In the genomic region with DNA sequence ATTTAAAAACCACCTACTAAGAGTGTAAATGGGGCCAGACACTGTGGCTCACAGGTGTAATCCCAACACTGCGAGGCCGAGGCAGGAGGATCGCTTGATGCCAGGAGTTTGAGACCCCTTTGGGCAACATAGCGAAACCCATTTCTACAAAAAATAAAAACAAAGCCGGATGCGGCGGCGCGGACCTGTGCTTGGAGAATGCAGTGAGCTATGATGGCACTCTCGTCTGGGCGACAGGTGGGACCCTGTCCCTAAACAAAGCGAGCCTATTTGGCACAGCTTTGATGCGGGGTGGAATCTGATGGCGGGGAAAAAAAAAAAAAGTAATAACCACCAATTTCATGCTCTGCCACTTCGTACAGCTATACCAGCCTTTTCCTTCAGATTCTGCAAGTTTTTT, we compare ENCODE assay signal across 8 cellular contexts. TPM values are rescaled to one million over a fixed set of nuclear protein-coding genes. Genes with fewer than 3 reads are reported as not detected.
DNase-seq lines count a peak whose midpoint lies in the region; ATAC-seq and TF ChIP-seq lines count a peak whose summit lies in the region.

No MANE protein-coding gene starts in this region.

- ATAC-seq in heart left ventricle (no peak), left ventricle myocardium superior (no peak), lung (ENCODE audit: insufficient read depth, low FRiP score) (no peak)

- H3K4me1 ChIP-seq in heart left ventricle (peaks cover 5 to 50% (median 35%) of the 10 kb centered on the region in 12 donors), lung (ENCODE audit: control insufficient read depth in 2 of 2, insufficient read depth in 2 of 2, low read length in 2 of 2) (peaks cover 7 to 8% of the 10 kb centered on the region in 2 donors), urinary bladder (ENCODE audit: insufficient read depth) (peaks cover 2% of the 10 kb centered on the region)

- TF ChIP-seq POLR2A in heart left ventricle (IDR thresholded peaks at IDR 0.05): no peak

- H3K4me3 ChIP-seq in heart left ventricle: peak overlapping the region; percentile 70 to 100 (median 93)
- H3K4me3 ChIP-seq in lung: peak overlapping the region; percentile 90
- H3K4me3 ChIP-seq in urinary bladder (ENCODE audit: low read depth, low read length): peak overlapping the region; percentile 95

- no peaks in the 10 kb centered on the region for H3K27me3 ChIP-seq in heart left ventricle
- H3K27me3 ChIP-seq in lung (ENCODE audit: control insufficient read depth, insufficient read depth): no peaks in the 10 kb centered on the region

- H3K9me3 ChIP-seq in heart left ventricle (no peaks in the 10 kb centered on the region), lung (ENCODE audit: control insufficient read depth in 2 of 2, insufficient read depth in 1 of 2, low read length in 1 of 2) (no peaks in the 10 kb centered on the region)

- WGBS in heart left ventricle, 4 donors: 34 to 37% (median 34%) methylated on average over 15 of the region's 15 CpGs
- WGBS in lung, 2 donors: 32 to 58% methylated on average over 15 of the region's 15 CpGs
- WGBS in urinary bladder: 36% methylated on average over 15 of the region's 15 CpGs

- peaks cover 0 to 67% (median 60%) of the 10 kb centered on the region in 9 donors for H3K36me3 ChIP-seq in heart left ventricle
- H3K36me3 ChIP-seq in lung (ENCODE audit: control insufficient read depth in 2 of 2, insufficient read depth in 2 of 2, low read length in 2 of 2): peaks cover 11% of the 10 kb centered on the region in 2 donors
- H3K36me3 ChIP-seq in urinary bladder (ENCODE audit: insufficient read depth): peaks cover 2% of the 10 kb centered on the region

- no peak for DNase-seq in heart left ventricle
- DNase-seq in left ventricle myocardium superior: no peak
- DNase-seq in astrocyte of the hippocampus (ENCODE audit: low read depth, low spot score): peak; percentile 8
- no peak for DNase-seq in lung (ENCODE audit: low spot score)
- no peak for DNase-seq in OCI-M1 (lab: John Stamatoyannopoulos, UW)
- DNase-seq in amniotic stem cell (lab: John Stamatoyannopoulos, UW): no peak
- no peak for DNase-seq in caudate nucleus (lab: John Stamatoyannopoulos, UW)

- peak overlapping the region in 9 of 12 donors; percentile 95 to 99 (median 98) for H3K27ac ChIP-seq in heart left ventricle
- no peak overlapping the region for H3K27ac ChIP-seq in lung (ENCODE audit: low read depth in 1 of 2, low read length in 1 of 2)
- H3K27ac ChIP-seq in urinary bladder (ENCODE audit: low read depth): no peak overlapping the region
- H3K27ac ChIP-seq in caudate nucleus (ENCODE audit: low read depth, low read length): no peak overlapping the region

- TF ChIP-seq CTCF in heart left ventricle (IDR thresholded peaks at IDR 0.05) (no peak), lung (IDR thresholded peaks at IDR 0.05; ENCODE audit: control extremely low read depth, extremely low read depth) (no peak)

- intact Hi-C loops in heart left ventricle (cut with DNase I): loop anchor here in 8 of 10 donors (2.0 to 10.0 kb wide), 5 partner anchors 25 to 96 kb away; a partner anchor contains a TSS
- intact Hi-C loops in left ventricle myocardium superior (cut with micrococcal nuclease): loop anchor here (10.0 kb wide), 2 partner anchors 93 to 257 kb away; a partner anchor contains a TSS

RNA-seq across cellular contexts. Expression of a gene that starts 1.1 kb away (rescaled TPM):
- 100 to 1,000 TPM; 107 to 184 (median 142) TPM for total RNA-seq in heart left ventricle
- polyA plus RNA-seq in heart left ventricle: 100 to 1,000 TPM in 1 of 2 donors, 10 to 100 TPM in 1; 89.2 to 241 TPM
- total RNA-seq in left ventricle myocardium superior: 164 TPM
- total RNA-seq in lung: 100 to 1,000 TPM; 129 to 206 TPM
- 100 to 1,000 TPM in 1 of 2 donors, 10 to 100 TPM in 1; 80.0 to 109 TPM for polyA plus RNA-seq in lung
- 137 TPM for total RNA-seq in urinary bladder
- 147 TPM for polyA plus RNA-seq in urinary bladder

RNA-seq across cellular contexts. Expression of a gene that starts 2.0 kb away (rescaled TPM):
- total RNA-seq in heart left ventricle (10 to 100 TPM; 52.4 to 91.1 (median 61.4) TPM), left ventricle myocardium superior (70.8 TPM), lung (10 to 100 TPM; 42.9 to 63.2 TPM), urinary bladder (58.0 TPM)
- polyA plus RNA-seq in heart left ventricle (100 to 1,000 TPM; 114 to 145 TPM), lung (100 to 1,000 TPM in 1 of 2 donors, 10 to 100 TPM in 1; 59.4 to 120 TPM), urinary bladder (77.7 TPM)

RNA-seq across cellular contexts. Expression of a gene that starts 11.8 kb away (rescaled TPM):
- under 1 TPM in 4 of 9 donors, not detected in 5; 0.19 to 0.67 (median 0.26) TPM for total RNA-seq in heart left ventricle
- under 1 TPM in 1 of 2 donors, not detected in 1; 0.04 TPM for polyA plus RNA-seq in heart left ventricle
- 0.17 TPM for total RNA-seq in left ventricle myocardium superior
- total RNA-seq in lung: under 1 TPM; 0.23 to 0.28 TPM
- under 1 TPM; 0.14 to 0.19 TPM for polyA plus RNA-seq in lung
- total RNA-seq in urinary bladder: not detected
- 0.15 TPM for polyA plus RNA-seq in urinary bladder

RNA-seq across cellular contexts. Expression of a gene that starts 26.4 kb away (rescaled TPM):
- total RNA-seq in heart left ventricle (1 to 10 TPM; 1.3 to 9.9 (median 7.3) TPM), left ventricle myocardium superior (4.0 TPM), lung (10 to 100 TPM; 20.8 to 84.4 TPM), urinary bladder (16.6 TPM)
- polyA plus RNA-seq in heart left ventricle (10 to 100 TPM in 1 of 2 donors, 1 to 10 TPM in 1; 2.8 to 18.1 TPM), lung (10 to 100 TPM; 62.0 to 73.2 TPM), urinary bladder (16.3 TPM)

Comparison
In these comparisons a context has a peak if more than half of its experiments do, and no peak if none do; other contexts are left out.
1. H3K27ac ChIP-seq: peak in heart left ventricle (9 of 12); none in lung (0 of 2), urinary bladder (single experiment) and caudate nucleus (single experiment).
2. Peak in every context shown above with its lines, with median percentiles within 50 percentile points of each other: H3K4me3 ChIP-seq.